ENCODE assay signal across 6 cellular contexts in the genomic region with DNA sequence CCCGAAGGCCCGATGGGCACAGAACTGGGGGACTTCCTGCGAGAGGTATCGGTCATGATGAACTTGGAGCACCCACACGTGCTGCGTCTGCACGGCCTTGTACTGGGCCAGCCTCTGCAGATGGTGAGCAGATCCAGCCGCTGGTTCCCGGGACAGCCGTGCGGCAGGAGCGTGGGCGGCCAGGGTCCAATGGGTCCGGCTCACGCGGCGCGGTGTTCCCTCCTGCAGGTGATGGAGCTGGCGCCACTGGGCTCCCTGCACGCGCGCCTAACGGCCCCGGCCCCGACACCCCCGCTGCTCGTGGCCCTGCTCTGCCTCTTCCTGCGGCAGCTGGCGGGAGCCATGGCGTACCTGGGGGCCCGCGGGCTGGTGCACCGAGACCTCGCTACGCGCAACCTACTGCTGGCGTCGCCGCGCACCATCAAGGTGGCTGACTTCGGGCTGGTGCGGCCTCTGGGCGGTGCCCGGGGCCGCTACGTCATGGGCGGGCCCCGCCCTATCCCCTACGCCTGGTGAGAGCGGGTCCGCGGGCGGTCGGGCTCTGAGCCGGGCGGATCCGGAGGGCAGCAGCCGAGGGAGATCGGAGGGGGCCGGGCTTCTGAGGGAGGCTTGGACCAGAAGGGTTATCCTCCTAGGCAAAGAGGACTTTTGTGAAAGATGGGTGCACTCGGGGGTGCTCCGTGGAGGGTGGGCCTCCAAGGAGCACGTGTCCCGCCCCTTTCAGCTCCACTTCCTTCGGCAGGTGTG. TPM values are rescaled to one million over a fixed set of nuclear protein-coding genes. Genes with fewer than 3 reads are reported as not detected.
DNase-seq lines count a peak whose midpoint lies in the region; ATAC-seq, FAIRE-seq and TF ChIP-seq lines count a peak whose summit lies in the region.

No MANE protein-coding gene starts in this region.

- POLR2A ChIA-PET in HepG2 (lab: Yijun Ruan, JAX): interaction anchor here (1.6 kb wide), 1 partner anchor 20 kb away, joined by 4 read pairs; a partner anchor contains a TSS

- in situ Hi-C loops in HepG2 (cut with HindIII; ENCODE audit: extremely low pct_ligation_motif_present, low pct_unique_long_range_greater_than_20kb): no loop called here

- no peak for FAIRE-seq in HepG2 (lab: Jason Lieb, UNC)

- H3K4me3 ChIP-seq in DND-41 (ENCODE audit: low read depth in 1 of 2, low read length in 2 of 2): peak overlapping the region in 1 of 2 experiments; percentile 48; a peak in 2 of 4 replicates
- peak overlapping the region; percentile 56 for H3K4me3 ChIP-seq in HUES64 (ENCODE audit: low read length)
- H3K4me3 ChIP-seq in HepG2 (replicated peaks in 1 of 3; ENCODE audit: insufficient read depth in 1 of 3, low read depth in 2 of 3, low read length in 3 of 3): no peak overlapping the region
- peak overlapping the region; percentile 41 to 53 (median 44) for H3K4me3 ChIP-seq in stomach

- ATAC-seq in DND-41 (ENCODE audit: insufficient read depth, low read depth) (peak; percentile 93), HepG2 (no peak), HG03439 (IDR thresholded peaks at IDR 0.05; ENCODE audit: unreplicated experiment) (no peak)

- CTCF ChIA-PET in HepG2 (lab: Yijun Ruan, JAX; ENCODE audit: low intra/inter-chr PET ratio, low total read pairs): no interaction called here

- intact Hi-C loops in HepG2 (cut with micrococcal nuclease; ENCODE audit: unreplicated experiment): no loop called here
- intact Hi-C loops in stomach (cut with DNase I; ENCODE audit: low total_unique reads): no loop called here

- peak; percentile 65 for DNase-seq in DND-41
- DNase-seq in activated effector memory CD4-positive, alpha-beta T cell treated with Interleukin-2 at 50 U/mL for 16 hours: peak; percentile 77
- no peak for DNase-seq in HepG2 (ENCODE audit: low spot score)
- peak; percentile 34 for DNase-seq in stomach

- TF ChIP-seq CTCF in DND-41 (IDR thresholded peaks at IDR 0.05; ENCODE audit: borderline replicate concordance, extremely low read depth, low read length, poor library complexity, severe bottlenecking) (no peak), HepG2 (CRISPR knock-in tag; IDR thresholded peaks at IDR 0.05) (no peak), stomach (IDR thresholded peaks at IDR 0.05) (no peak)

- H3K79me2 ChIP-seq in DND-41 (ENCODE audit: insufficient read depth, low read length): no peaks in the 10 kb centered on the region
- no peaks in the 10 kb centered on the region for H3K79me2 ChIP-seq in HepG2 (ENCODE audit: insufficient read depth, low read length)

- H3K4me1 ChIP-seq in DND-41 (ENCODE audit: insufficient read depth, low read length): peaks cover 14% of the 10 kb centered on the region
- no peaks in the 10 kb centered on the region for H3K4me1 ChIP-seq in HUES64 (ENCODE audit: insufficient read depth, low read length)
- peaks cover 21% of the 10 kb centered on the region for H3K4me1 ChIP-seq in HepG2 (ENCODE audit: insufficient read depth, low read length)
- H3K4me1 ChIP-seq in stomach: peaks cover 25 to 46% (median 37%) of the 10 kb centered on the region in 4 donors

- H3K27ac ChIP-seq in DND-41 (ENCODE audit: low read length): no peak overlapping the region
- no peak overlapping the region for H3K27ac ChIP-seq in HUES64 (ENCODE audit: low read depth, low read length)
- no peak overlapping the region for H3K27ac ChIP-seq in HepG2 (ENCODE audit: extremely low read length, insufficient read depth, low read length)
- peak overlapping the region in 4 of 5 donors; percentile 6 to 76 (median 58) for H3K27ac ChIP-seq in stomach

- TF ChIP-seq EP300 in HepG2 (IDR thresholded peaks at IDR 0.05; ENCODE audit: low read depth in 2 of 2, low read length in 2 of 2) (no peak), HepG2 (CRISPR knock-in tag; IDR thresholded peaks at IDR 0.05; ENCODE audit: borderline replicate concordance) (no peak), stomach (IDR thresholded peaks at IDR 0.05) (no peak)

- H3K36me3 ChIP-seq in DND-41 (ENCODE audit: insufficient read depth, low read length) (no peaks in the 10 kb centered on the region), HUES64 (ENCODE audit: insufficient read depth, low read length) (peaks cover 12% of the 10 kb centered on the region; the same call in 1 of the 2 replicates), HepG2 (replicated peaks in 1 of 2; ENCODE audit: control insufficient read depth in 1 of 2, insufficient read depth in 2 of 2, low read length in 2 of 2) (no peaks in the 10 kb centered on the region; a peak in 1 of 5 replicates), stomach (peaks cover 14 to 54% (median 48%) of the 10 kb centered on the region in 4 donors)

- TF ChIP-seq POLR2A in HepG2 (IDR thresholded peaks at IDR 0.05; ENCODE audit: insufficient read depth in 1 of 2, low read depth in 2 of 2, low read length in 2 of 2) (no peak), stomach (IDR thresholded peaks at IDR 0.05) (no peak)

- TF ChIP-seq RAD21 in HepG2 (CRISPR knock-in tag; IDR thresholded peaks at IDR 0.05): no peak

- no TSS peak for BruUV-seq in HepG2 (replicated peaks; lab: Mats Ljungman, UMichigan)

- H3K9ac ChIP-seq in DND-41 (ENCODE audit: low read depth, low read length): peak overlapping the region; percentile 47; the same call in 1 of the 2 replicates
- H3K9ac ChIP-seq in HUES64 (ENCODE audit: low read depth, low read length): peak overlapping the region; percentile 35; the same call in 1 of the 2 replicates
- H3K9ac ChIP-seq in HepG2 (ENCODE audit: insufficient read depth, low read depth, low read length): no peak overlapping the region

- peak overlapping the region; percentile 67 for H2AFZ ChIP-seq in DND-41 (ENCODE audit: low read depth, low read length)
- no peak overlapping the region for H2AFZ ChIP-seq in HepG2 (ENCODE audit: low read length)

- peak overlapping the region; percentile 70 for H3K4me2 ChIP-seq in DND-41 (ENCODE audit: insufficient read depth, low read length)
- H3K4me2 ChIP-seq in HepG2 (ENCODE audit: low read depth, low read length): no peak overlapping the region

- H3K27me3 ChIP-seq in DND-41 (ENCODE audit: insufficient read depth, low read length, poor library complexity): peaks cover 25% of the 10 kb centered on the region
- peaks cover 42% of the 10 kb centered on the region for H3K27me3 ChIP-seq in HUES64 (ENCODE audit: insufficient read depth, low read length)
- peaks cover 0 to 7% of the 10 kb centered on the region in 2 experiments; a peak in 1 of 5 replicates for H3K27me3 ChIP-seq in HepG2 (ENCODE audit: control insufficient read depth in 1 of 2, insufficient read depth in 2 of 2, low read length in 2 of 2)
- H3K27me3 ChIP-seq in stomach: peaks cover 0 to 32% (median 5%) of the 10 kb centered on the region in 3 donors

- H4K20me1 ChIP-seq in DND-41 (ENCODE audit: insufficient read depth, low read length): no peaks in the 10 kb centered on the region
- no peaks in the 10 kb centered on the region for H4K20me1 ChIP-seq in HepG2 (ENCODE audit: insufficient read depth, low read length)

- WGBS in HUES64: 13% methylated on average over 65 of the region's 65 CpGs
- WGBS in HepG2 (ENCODE audit: low lambda C conversion rate): 99% methylated on average over 34 of the region's 65 CpGs
- WGBS in stomach, 5 donors: 40 to 56% (median 49%) methylated on average over 36 to 65 of the region's 65 CpGs

- H3K9me3 ChIP-seq in DND-41 (ENCODE audit: insufficient read depth, low read length, severe bottlenecking) (no peaks in the 10 kb centered on the region), HUES64 (ENCODE audit: insufficient read depth, low read depth, low read length) (peaks cover 7% of the 10 kb centered on the region; the same call in 1 of the 2 replicates), HepG2 (ENCODE audit: low read length) (peaks cover 4% of the 10 kb centered on the region; the same call in 1 of the 2 replicates), stomach (no peaks in the 10 kb centered on the region)

RNA-seq across cellular contexts. Expression of a gene that starts 3.0 kb away (rescaled TPM):
- 2.2 TPM for polyA plus RNA-seq in HUES64 (2013, experiment 1 of 2)
- 3.5 TPM for polyA plus RNA-seq in HUES64 (2013, experiment 2 of 2)
- 1.7 and 2.0 TPM in 2 replicates for total RNA-seq in HepG2 (2016; rRNA removed; fragmentation: Illumina TruSeq; extraction: Trizol)
- 0.71 and 1.2 TPM in 2 replicates for total RNA-seq in HepG2 (2016; cell fraction: cytosol; rRNA removed; fragmentation: Illumina TruSeq; extraction: Trizol; ENCODE audit: low read depth)
- 2.0 and 2.8 TPM in 2 replicates for total RNA-seq in HepG2 (2016; cell fraction: insoluble cytoplasmic fraction; rRNA removed; fragmentation: Illumina TruSeq; extraction: Trizol)
- total RNA-seq in HepG2 (2016; cell fraction: membrane; rRNA removed; fragmentation: Illumina TruSeq; extraction: Trizol): 0.71 and 0.76 TPM in 2 replicates
- 2.0 and 3.9 TPM in 2 replicates for total RNA-seq in HepG2 (2016; cell fraction: nucleus; rRNA removed; fragmentation: Illumina TruSeq; extraction: Trizol)
- polyA plus RNA-seq in HepG2 (2011; rRNA removed): 3.5 and 3.7 TPM in 2 replicates
- 3.3 and 6.1 TPM in 2 replicates for polyA plus RNA-seq in HepG2 (2011; cell fraction: cytosol; rRNA removed)
- polyA plus RNA-seq in HepG2 (2011; cell fraction: nucleus; rRNA removed): 10.9 and 13.6 TPM in 2 replicates
- 1.6 and 2.2 TPM in 2 replicates for polyA plus RNA-seq in HepG2 (2012)
- 0.31 and 0.40 TPM in 2 replicates for polyA plus RNA-seq in HepG2 (2016; cell fraction: cytosol; fragmentation: Illumina TruSeq; extraction: Trizol; ENCODE audit: low read depth)
- 2.1 and 2.7 TPM in 2 replicates for polyA plus RNA-seq in HepG2 (2016; cell fraction: insoluble cytoplasmic fraction; fragmentation: Illumina TruSeq; extraction: Trizol; ENCODE audit: low read depth)
- polyA plus RNA-seq in HepG2 (2016; cell fraction: membrane; fragmentation: Illumina TruSeq; extraction: Trizol; ENCODE audit: low read depth): 0.56 and 0.62 TPM in 2 replicates
- polyA plus RNA-seq in HepG2 (2016; cell fraction: nucleus; fragmentation: Illumina TruSeq; extraction: Trizol; ENCODE audit: insufficient read depth, low read depth): 6.2 and 6.7 TPM in 2 replicates
- polyA minus RNA-seq in HepG2 (2011; rRNA and poly(A)+ RNA removed; ENCODE audit: low replicate concordance): 11.2 and 22.8 TPM in 2 replicates
- 2.6 and 2.9 TPM in 2 replicates for polyA minus RNA-seq in HepG2 (2011; cell fraction: cytosol; rRNA and poly(A)+ RNA removed)
- 8.7 and 9.3 TPM in 2 replicates for polyA minus RNA-seq in HepG2 (2011; cell fraction: nucleus; rRNA and poly(A)+ RNA removed)
- total RNA-seq in stomach: 10 to 100 TPM in 3 of 5 donors, 1 to 10 TPM in 2; 5.7 to 37.1 (median 22.2) TPM
- 10 to 100 TPM in 1 of 3 donors, 1 to 10 TPM in 2; 6.0 to 12.1 (median 7.8) TPM for polyA plus RNA-seq in stomach

RNA-seq across cellular contexts. Expression of a gene that starts 10.4 kb away (rescaled TPM):
- polyA plus RNA-seq in HUES64 (2013, experiment 1 of 2): 24.8 TPM
- 30.1 TPM for polyA plus RNA-seq in HUES64 (2013, experiment 2 of 2)
- total RNA-seq in HepG2 (2016; rRNA removed; fragmentation: Illumina TruSeq; extraction: Trizol): 5.6 and 6.0 TPM in 2 replicates
- total RNA-seq in HepG2 (2016; cell fraction: cytosol; rRNA removed; fragmentation: Illumina TruSeq; extraction: Trizol; ENCODE audit: low read depth): 2.3 and 3.9 TPM in 2 replicates
- total RNA-seq in HepG2 (2016; cell fraction: insoluble cytoplasmic fraction; rRNA removed; fragmentation: Illumina TruSeq; extraction: Trizol): 4.8 and 6.1 TPM in 2 replicates
- total RNA-seq in HepG2 (2016; cell fraction: membrane; rRNA removed; fragmentation: Illumina TruSeq; extraction: Trizol): 4.6 and 4.9 TPM in 2 replicates
- total RNA-seq in HepG2 (2016; cell fraction: nucleus; rRNA removed; fragmentation: Illumina TruSeq; extraction: Trizol): 3.3 and 4.4 TPM in 2 replicates
- 6.1 and 6.2 TPM in 2 replicates for polyA plus RNA-seq in HepG2 (2011; rRNA removed)
- 4.7 and 5.9 TPM in 2 replicates for polyA plus RNA-seq in HepG2 (2011; cell fraction: cytosol; rRNA removed)
- polyA plus RNA-seq in HepG2 (2011; cell fraction: nucleus; rRNA removed): 20.8 and 23.5 TPM in 2 replicates
- 6.2 and 7.3 TPM in 2 replicates for polyA plus RNA-seq in HepG2 (2012)
- polyA plus RNA-seq in HepG2 (2016; cell fraction: cytosol; fragmentation: Illumina TruSeq; extraction: Trizol; ENCODE audit: low read depth): 6.7 and 7.7 TPM in 2 replicates
- 8.1 and 10.5 TPM in 2 replicates for polyA plus RNA-seq in HepG2 (2016; cell fraction: insoluble cytoplasmic fraction; fragmentation: Illumina TruSeq; extraction: Trizol; ENCODE audit: low read depth)
- 10.8 and 11.9 TPM in 2 replicates for polyA plus RNA-seq in HepG2 (2016; cell fraction: membrane; fragmentation: Illumina TruSeq; extraction: Trizol; ENCODE audit: low read depth)
- polyA plus RNA-seq in HepG2 (2016; cell fraction: nucleus; fragmentation: Illumina TruSeq; extraction: Trizol; ENCODE audit: insufficient read depth, low read depth): 12.3 and 12.8 TPM in 2 replicates
- 7.6 and 8.3 TPM in 2 replicates for polyA minus RNA-seq in HepG2 (2011; rRNA and poly(A)+ RNA removed; ENCODE audit: low replicate concordance)
- 2.6 and 3.8 TPM in 2 replicates for polyA minus RNA-seq in HepG2 (2011; cell fraction: cytosol; rRNA and poly(A)+ RNA removed)
- polyA minus RNA-seq in HepG2 (2011; cell fraction: nucleus; rRNA and poly(A)+ RNA removed): 4.2 and 5.4 TPM in 2 replicates
- total RNA-seq in stomach: 100 to 1,000 TPM in 1 of 5 donors, 10 to 100 TPM in 2, 1 to 10 TPM in 1, not detected in 1; 7.9 to 101 (median 29.6) TPM
- 10 to 100 TPM; 21.9 to 27.1 (median 24.4) TPM for polyA plus RNA-seq in stomach

RNA-seq across cellular contexts. Expression of a gene that starts 20.0 kb away (rescaled TPM):
- polyA plus RNA-seq in HUES64 (2013, experiment 1 of 2): 103 TPM
- 129 TPM for polyA plus RNA-seq in HUES64 (2013, experiment 2 of 2)
- total RNA-seq in HepG2 (2016; rRNA removed; fragmentation: Illumina TruSeq; extraction: Trizol): 231 and 246 TPM in 2 replicates
- 134 and 136 TPM in 2 replicates for total RNA-seq in HepG2 (2016; cell fraction: cytosol; rRNA removed; fragmentation: Illumina TruSeq; extraction: Trizol; ENCODE audit: low read depth)
- total RNA-seq in HepG2 (2016; cell fraction: insoluble cytoplasmic fraction; rRNA removed; fragmentation: Illumina TruSeq; extraction: Trizol): 236 and 264 TPM in 2 replicates
- 153 and 183 TPM in 2 replicates for total RNA-seq in HepG2 (2016; cell fraction: membrane; rRNA removed; fragmentation: Illumina TruSeq; extraction: Trizol)
- total RNA-seq in HepG2 (2016; cell fraction: nucleus; rRNA removed; fragmentation: Illumina TruSeq; extraction: Trizol): 79.6 and 83.0 TPM in 2 replicates
- polyA plus RNA-seq in HepG2 (2011; rRNA removed): 240 and 252 TPM in 2 replicates
- polyA plus RNA-seq in HepG2 (2011; cell fraction: cytosol; rRNA removed): 131 and 354 TPM in 2 replicates
- 114 and 132 TPM in 2 replicates for polyA plus RNA-seq in HepG2 (2011; cell fraction: nucleus; rRNA removed)
- polyA plus RNA-seq in HepG2 (2012): 90.5 and 138 TPM in 2 replicates
- polyA plus RNA-seq in HepG2 (2016; cell fraction: cytosol; fragmentation: Illumina TruSeq; extraction: Trizol; ENCODE audit: low read depth): 119 and 129 TPM in 2 replicates
- polyA plus RNA-seq in HepG2 (2016; cell fraction: insoluble cytoplasmic fraction; fragmentation: Illumina TruSeq; extraction: Trizol; ENCODE audit: low read depth): 192 and 206 TPM in 2 replicates
- polyA plus RNA-seq in HepG2 (2016; cell fraction: membrane; fragmentation: Illumina TruSeq; extraction: Trizol; ENCODE audit: low read depth): 118 and 127 TPM in 2 replicates
- 132 and 144 TPM in 2 replicates for polyA plus RNA-seq in HepG2 (2016; cell fraction: nucleus; fragmentation: Illumina TruSeq; extraction: Trizol; ENCODE audit: insufficient read depth, low read depth)
- polyA minus RNA-seq in HepG2 (2011; rRNA and poly(A)+ RNA removed; ENCODE audit: low replicate concordance): 48.7 and 83.2 TPM in 2 replicates
- 28.3 and 28.4 TPM in 2 replicates for polyA minus RNA-seq in HepG2 (2011; cell fraction: cytosol; rRNA and poly(A)+ RNA removed)
- polyA minus RNA-seq in HepG2 (2011; cell fraction: nucleus; rRNA and poly(A)+ RNA removed): 22.9 and 31.3 TPM in 2 replicates
- 100 to 1,000 TPM in 2 of 5 donors, 10 to 100 TPM in 2, not detected in 1; 39.8 to 347 (median 161) TPM for total RNA-seq in stomach
- 100 to 1,000 TPM; 189 to 282 (median 279) TPM for polyA plus RNA-seq in stomach

RNA-seq across cellular contexts. Expression of a gene that starts 23.7 kb away (rescaled TPM):
- 26.6 TPM for polyA plus RNA-seq in HUES64 (2013, experiment 1 of 2)
- polyA plus RNA-seq in HUES64 (2013, experiment 2 of 2): 37.3 TPM
- 1.4 and 1.9 TPM in 2 replicates for total RNA-seq in HepG2 (2016; rRNA removed; fragmentation: Illumina TruSeq; extraction: Trizol)
- total RNA-seq in HepG2 (2016; cell fraction: cytosol; rRNA removed; fragmentation: Illumina TruSeq; extraction: Trizol; ENCODE audit: low read depth): 0.40 and 0.44 TPM in 2 replicates
- total RNA-seq in HepG2 (2016; cell fraction: insoluble cytoplasmic fraction; rRNA removed; fragmentation: Illumina TruSeq; extraction: Trizol): 1.2 and 2.6 TPM in 2 replicates
- 1.5 and 2.4 TPM in 2 replicates for total RNA-seq in HepG2 (2016; cell fraction: membrane; rRNA removed; fragmentation: Illumina TruSeq; extraction: Trizol)
- 2.7 and 3.8 TPM in 2 replicates for total RNA-seq in HepG2 (2016; cell fraction: nucleus; rRNA removed; fragmentation: Illumina TruSeq; extraction: Trizol)
- 11.0 and 15.1 TPM in 2 replicates for polyA plus RNA-seq in HepG2 (2011; rRNA removed)
- 2.6 and 3.0 TPM in 2 replicates for polyA plus RNA-seq in HepG2 (2011; cell fraction: cytosol; rRNA removed)
- 141 and 149 TPM in 2 replicates for polyA plus RNA-seq in HepG2 (2011; cell fraction: nucleus; rRNA removed)
- polyA plus RNA-seq in HepG2 (2012): 18.1 and 23.2 TPM in 2 replicates
- polyA plus RNA-seq in HepG2 (2016; cell fraction: cytosol; fragmentation: Illumina TruSeq; extraction: Trizol; ENCODE audit: low read depth): 0.35 and 0.41 TPM in 2 replicates
- 3.3 and 5.2 TPM in 2 replicates for polyA plus RNA-seq in HepG2 (2016; cell fraction: insoluble cytoplasmic fraction; fragmentation: Illumina TruSeq; extraction: Trizol; ENCODE audit: low read depth)
- polyA plus RNA-seq in HepG2 (2016; cell fraction: membrane; fragmentation: Illumina TruSeq; extraction: Trizol; ENCODE audit: low read depth): 1.3 and 1.8 TPM in 2 replicates
- polyA plus RNA-seq in HepG2 (2016; cell fraction: nucleus; fragmentation: Illumina TruSeq; extraction: Trizol; ENCODE audit: insufficient read depth, low read depth): 32.4 and 37.8 TPM in 2 replicates
- polyA minus RNA-seq in HepG2 (2011; rRNA and poly(A)+ RNA removed; ENCODE audit: low replicate concordance): 2.3 and 4.3 TPM in 2 replicates
- polyA minus RNA-seq in HepG2 (2011; cell fraction: cytosol; rRNA and poly(A)+ RNA removed): 2.6 and 3.8 TPM in 2 replicates
- polyA minus RNA-seq in HepG2 (2011; cell fraction: nucleus; rRNA and poly(A)+ RNA removed): 8.2 and 9.3 TPM in 2 replicates
- 10 to 100 TPM in 3 of 5 donors, 1 to 10 TPM in 2; 4.6 to 42.0 (median 13.8) TPM for total RNA-seq in stomach
- polyA plus RNA-seq in stomach: 1 to 10 TPM; 1.7 to 7.9 (median 1.8) TPM

RNA-seq across cellular contexts. Expression of a gene that starts 29.0 kb away (rescaled TPM):
- not detected for polyA plus RNA-seq in HUES64 (2013, experiment 1 of 2)
- not detected for polyA plus RNA-seq in HUES64 (2013, experiment 2 of 2)
- total RNA-seq in HepG2 (2016; rRNA removed; fragmentation: Illumina TruSeq; extraction: Trizol) (not detected in 2 replicates), stomach (not detected)
- not detected in 2 replicates for total RNA-seq in HepG2 (2016; cell fraction: cytosol; rRNA removed; fragmentation: Illumina TruSeq; extraction: Trizol; ENCODE audit: low read depth)
- not detected in 2 replicates for total RNA-seq in HepG2 (2016; cell fraction: insoluble cytoplasmic fraction; rRNA removed; fragmentation: Illumina TruSeq; extraction: Trizol)
- total RNA-seq in HepG2 (2016; cell fraction: membrane; rRNA removed; fragmentation: Illumina TruSeq; extraction: Trizol): not detected in 2 replicates
- total RNA-seq in HepG2 (2016; cell fraction: nucleus; rRNA removed; fragmentation: Illumina TruSeq; extraction: Trizol): not detected in 2 replicates
- polyA plus RNA-seq in HepG2 (2011; rRNA removed) (not detected in 2 replicates), stomach (not detected)
- not detected in 2 replicates for polyA plus RNA-seq in HepG2 (2011; cell fraction: cytosol; rRNA removed)
- not detected in 2 replicates for polyA plus RNA-seq in HepG2 (2011; cell fraction: nucleus; rRNA removed)
- not detected in 2 replicates for polyA plus RNA-seq in HepG2 (2012)
- polyA plus RNA-seq in HepG2 (2016; cell fraction: cytosol; fragmentation: Illumina TruSeq; extraction: Trizol; ENCODE audit: low read depth): not detected in 2 replicates
- not detected in 2 replicates for polyA plus RNA-seq in HepG2 (2016; cell fraction: insoluble cytoplasmic fraction; fragmentation: Illumina TruSeq; extraction: Trizol; ENCODE audit: low read depth)
- not detected in 2 replicates for polyA plus RNA-seq in HepG2 (2016; cell fraction: membrane; fragmentation: Illumina TruSeq; extraction: Trizol; ENCODE audit: low read depth)
- polyA plus RNA-seq in HepG2 (2016; cell fraction: nucleus; fragmentation: Illumina TruSeq; extraction: Trizol; ENCODE audit: insufficient read depth, low read depth): not detected in 2 replicates
- polyA minus RNA-seq in HepG2 (2011; rRNA and poly(A)+ RNA removed; ENCODE audit: low replicate concordance): not detected in 2 replicates
- not detected in 2 replicates for polyA minus RNA-seq in HepG2 (2011; cell fraction: cytosol; rRNA and poly(A)+ RNA removed)
- polyA minus RNA-seq in HepG2 (2011; cell fraction: nucleus; rRNA and poly(A)+ RNA removed): 0.37 TPM in 1 of 2 replicates, not detected in the other

Comparison
In these comparisons a context has a peak if more than half of its experiments do, and no peak if none do; other contexts are left out.
1. H3K27ac ChIP-seq: peak in stomach (4 of 5); none in DND-41 (single experiment), HUES64 (single experiment) and HepG2 (single experiment).
2. H3K4me3 ChIP-seq: peak in HUES64 (single experiment) and stomach (4 of 4); none in HepG2 (0 of 3).